In genomic region chr9:133305731-133306130, GRCh38 we compare ENCODE assay signal across 33 cellular contexts. TPM values are rescaled to one million over a fixed set of nuclear protein-coding genes. Genes with fewer than 3 reads are reported as not detected.
"Had no signal": no experiment of that assay in that cellular context is flagged by ENCODE, and none has a peak within 500 bp of the region (broad histone marks: within the 10 kb centered on the region; RNA-seq: fewer than 3 reads in every experiment).

No MANE protein-coding gene starts in this region.

- H3K27me3 ChIP-seq: body of pancreas had no signal

- H3K36me3 Mint-ChIP-seq: activated naive CD8-positive, alpha-beta T cell treated with anti-CD3 and anti-CD28 coated beads for 36 hours had no signal

- DNase-seq: activated B cell treated with CpG ODN at 0.5 μM for 24 hours; activated CD4-positive, alpha-beta T cell treated with anti-CD3 and anti-CD28 coated beads for 48 hours; activated CD4-positive, alpha-beta T cell treated with anti-CD3 and anti-CD28 coated beads, Interleukin-2, amount 50 U/mL, for 1 hour; activated CD4-positive, alpha-beta T cell treated with anti-CD3 and anti-CD28 coated beads, Interleukin-2, amount 50 U/mL, for 48 hours; activated naive CD4-positive, alpha-beta T cell treated with anti-CD3 and anti-CD28 coated beads for 36 hours; activated naive CD8-positive, alpha-beta T cell treated with anti-CD3 and anti-CD28 coated beads for 36 hours; activated naive CD8-positive, alpha-beta T cell treated with anti-CD3 and anti-CD28 coated beads, Interleukin-2, amount 50 U/mL, for 24 hours; activated T-cell treated with anti-CD3 and anti-CD28 coated beads, Interleukin-2, amount 50 U/mL, for 1 hour; activated T-cell treated with anti-CD3 and anti-CD28 coated beads, Interleukin-2, amount 50 U/mL, for 48 hours; amygdala; aorta; body of pancreas; caudate nucleus; cortex of kidney; effector CD8-positive, alpha-beta T cell; esophagus squamous epithelium; foreskin melanocyte; T-helper 1 cell; T-helper 17 cell; T1000; WERI-Rb-1 had no signal

- H3K36me3 ChIP-seq: adrenal gland, esophagus squamous epithelium, WERI-Rb-1 had no signal

- H3K4me1 Mint-ChIP-seq: activated B cell treated with CpG ODN at 0.5 μM for 24 hours; activated naive CD4-positive, alpha-beta T cell treated with anti-CD3 and anti-CD28 coated beads, Interleukin-2, amount 50 U/mL, for 24 hours; activated naive CD8-positive, alpha-beta T cell treated with anti-CD3 and anti-CD28 coated beads for 36 hours; activated naive CD8-positive, alpha-beta T cell treated with anti-CD3 and anti-CD28 coated beads, Interleukin-2, amount 50 U/mL, for 24 hours; T-helper 17 cell had no signal

- H3K4me1 ChIP-seq: adrenal gland, body of pancreas had no signal

- H3K4me3 Mint-ChIP-seq: activated B cell treated with CpG ODN at 0.5 μM for 24 hours; activated naive CD4-positive, alpha-beta T cell treated with anti-CD3 and anti-CD28 coated beads for 36 hours; activated naive CD4-positive, alpha-beta T cell treated with anti-CD3 and anti-CD28 coated beads, Interleukin-2, amount 50 U/mL, for 24 hours; activated naive CD8-positive, alpha-beta T cell treated with anti-CD3 and anti-CD28 coated beads for 36 hours; activated naive CD8-positive, alpha-beta T cell treated with anti-CD3 and anti-CD28 coated beads, Interleukin-2, amount 50 U/mL, for 24 hours; activated T-helper 1 cell treated with anti-CD3 and anti-CD28 coated beads, Interleukin-12 subunit alpha, Interleukin-12 subunit beta, Interleukin-2, Interleukin-4 antibody, amounts not matched to agents 30 ng/mL and 10 ng/mL and 1 ng/mL, durations not matched to agents 14 hours and 24 hours and 36 hours; T-helper 17 cell; T-helper 2 cell treated with Interferon-gamma antibody and Interleukin-4, amounts not matched to agents 5 μg/mL and 100 μg/mL, for 36 hours had no signal

- H3K4me3 ChIP-seq: adrenal gland, body of pancreas, esophagus squamous epithelium had no signal

- H3K9me3 Mint-ChIP-seq: activated B cell treated with CpG ODN at 0.5 μM for 24 hours; activated naive CD4-positive, alpha-beta T cell treated with anti-CD3 and anti-CD28 coated beads for 36 hours; activated naive CD4-positive, alpha-beta T cell treated with anti-CD3 and anti-CD28 coated beads, Interleukin-2, amount 50 U/mL, for 24 hours; activated naive CD8-positive, alpha-beta T cell treated with anti-CD3 and anti-CD28 coated beads for 36 hours; activated naive CD8-positive, alpha-beta T cell treated with anti-CD3 and anti-CD28 coated beads, Interleukin-2, amount 50 U/mL, for 24 hours; activated T-helper 1 cell treated with anti-CD3 and anti-CD28 coated beads, Interleukin-12 subunit alpha, Interleukin-12 subunit beta, Interleukin-2, Interleukin-4 antibody, amounts not matched to agents 30 ng/mL and 10 ng/mL and 1 ng/mL, durations not matched to agents 14 hours and 24 hours and 36 hours; activated T-helper 2 cell treated with anti-CD3 and anti-CD28 coated beads, Interferon-gamma antibody, Interleukin-2, Interleukin-4, amounts not matched to agents 10 μg/mL and 5 μg/mL and 100 μg/mL, durations not matched to agents 14 hours and 24 hours and 36 hours; T-helper 2 cell treated with Interferon-gamma antibody and Interleukin-4, amounts not matched to agents 5 μg/mL and 100 μg/mL, for 36 hours had no signal

- H3K27ac Mint-ChIP-seq: activated B cell treated with CpG ODN at 0.5 μM for 24 hours; activated naive CD4-positive, alpha-beta T cell treated with anti-CD3 and anti-CD28 coated beads for 36 hours; activated naive CD4-positive, alpha-beta T cell treated with anti-CD3 and anti-CD28 coated beads, Interleukin-2, amount 50 U/mL, for 24 hours; activated naive CD8-positive, alpha-beta T cell treated with anti-CD3 and anti-CD28 coated beads for 36 hours; activated naive CD8-positive, alpha-beta T cell treated with anti-CD3 and anti-CD28 coated beads, Interleukin-2, amount 50 U/mL, for 24 hours; activated T-helper 1 cell treated with anti-CD3 and anti-CD28 coated beads, Interleukin-12 subunit alpha, Interleukin-12 subunit beta, Interleukin-2, Interleukin-4 antibody, amounts not matched to agents 30 ng/mL and 10 ng/mL and 1 ng/mL, durations not matched to agents 14 hours and 24 hours and 36 hours; activated T-helper 2 cell treated with anti-CD3 and anti-CD28 coated beads, Interferon-gamma antibody, Interleukin-2, Interleukin-4, amounts not matched to agents 10 μg/mL and 5 μg/mL and 100 μg/mL, durations not matched to agents 14 hours and 24 hours and 36 hours; T-helper 17 cell; T-helper 2 cell treated with Interferon-gamma antibody and Interleukin-4, amounts not matched to agents 5 μg/mL and 100 μg/mL, for 36 hours had no signal

- H3K27ac ChIP-seq: adrenal gland, body of pancreas, epithelial cell of prostate, esophagus squamous epithelium, WERI-Rb-1 had no signal

- FAIRE-seq: colon, endometrium, endothelial cell of umbilical vein had no signal

- ATAC-seq: activated CD4-positive, CD25-positive, alpha-beta regulatory T cell treated with anti-CD3 and anti-CD28 coated beads, Interleukin-2, amount 50 U/mL, for 24 hours; activated naive CD8-positive, alpha-beta T cell treated with anti-CD3 and anti-CD28 coated beads, Interleukin-2, amount 50 U/mL, for 24 hours; body of pancreas; T-helper 17 cell had no signal

- H3K9me3 ChIP-seq: adrenal gland, body of pancreas, esophagus squamous epithelium had no signal

RNA-seq across cellular contexts. Expression of gene ABO, which starts 30.7 kb away (rescaled TPM):
- total RNA-seq: activated B cell treated with CpG ODN at 0.5 μM for 24 hours; activated naive CD4-positive, alpha-beta T cell treated with anti-CD3 and anti-CD28 coated beads for 36 hours; activated naive CD8-positive, alpha-beta T cell treated with anti-CD3 and anti-CD28 coated beads for 36 hours; endothelial cell of umbilical vein; fibroblast of lung; fibroblast of villous mesenchyme had no signal
- polyA plus RNA-seq: endothelial cell of umbilical vein, fibroblast of lung had no signal
